ENCODE assay signal across 7 cellular contexts in genomic region chr20:35771367-35771688, GRCh38. TPM values are rescaled to one million over a fixed set of nuclear protein-coding genes. Genes with fewer than 3 reads are reported as not detected.
DNase-seq lines count a peak whose midpoint lies in the region; ATAC-seq and TF ChIP-seq lines count a peak whose summit lies in the region.

No MANE protein-coding gene starts in this region.

- peaks cover 4% of the 10 kb centered on the region for H3K36me3 ChIP-seq in iPS-15b (ENCODE audit: control insufficient read depth, insufficient read depth, low read length)
- H3K36me3 ChIP-seq in spleen, result peaks cover 0 to 22% (median 2%) of the 10 kb centered on the region in 6 donors

- no peak for DNase-seq in HFFc6
- DNase-seq in activated CD8-positive, alpha-beta T cell treated with anti-CD3 and anti-CD28 coated beads for 36 hours, result no peak
- no peak for DNase-seq in spleen

- POLR2A ChIA-PET in activated CD8-positive, alpha-beta T cell treated with anti-CD3 and anti-CD28 coated beads for 36 hours (lab: Charles Lee), result interaction anchor here (0.7 to 16.3 kb wide), 11 partner anchors 15 to 183 kb away, joined by 3 to 339 read pairs (median 6); partner anchors contain the start of genes CPNE1, RBM12, RBM39 and SCAND1

- peak overlapping the region; percentile 81 for H3K4me3 Mint-ChIP-seq in HFFc6
- peak overlapping the region; percentile 51 for H3K4me3 Mint-ChIP-seq in activated CD8-positive, alpha-beta T cell treated with anti-CD3 and anti-CD28 coated beads for 36 hours

- peak overlapping the region; percentile 86 to 99 (median 94) for H3K27ac ChIP-seq in spleen

- peak overlapping the region; percentile 90 for H3K27ac Mint-ChIP-seq in HFFc6
- H3K27ac Mint-ChIP-seq in activated CD8-positive, alpha-beta T cell treated with anti-CD3 and anti-CD28 coated beads for 36 hours, result peak overlapping the region; percentile 89

- peaks cover 5% of the 10 kb centered on the region for H3K27me3 Mint-ChIP-seq in HFFc6 (ENCODE audit: insufficient read depth)
- H3K27me3 Mint-ChIP-seq in activated CD8-positive, alpha-beta T cell treated with anti-CD3 and anti-CD28 coated beads for 36 hours, result no peaks in the 10 kb centered on the region

- H3K4me3 ChIP-seq in iPS-15b (ENCODE audit: low read depth, low read length) (peak overlapping the region; percentile 67), spleen (peak overlapping the region in 2 of 8 donors; percentile 62 to 80)

- peaks cover 10% of the 10 kb centered on the region for H3K27me3 ChIP-seq in iPS-15b (ENCODE audit: control insufficient read depth, insufficient read depth, low read length)
- no peaks in the 10 kb centered on the region for H3K27me3 ChIP-seq in spleen (replicated peaks in 1 of 7)

- H3K4me1 ChIP-seq in iPS-15b (ENCODE audit: control insufficient read depth, insufficient read depth, low read length) (peaks cover 20% of the 10 kb centered on the region), spleen (peaks cover 65 to 93% (median 89%) of the 10 kb centered on the region in 6 donors)

- H3K9me3 ChIP-seq in iPS-15b (ENCODE audit: control insufficient read depth, insufficient read depth, low read length), result no peaks in the 10 kb centered on the region
- no peaks in the 10 kb centered on the region for H3K9me3 ChIP-seq in spleen

- TF ChIP-seq CTCF in HFFc6 (IDR thresholded peaks at IDR 0.05) (no peak), spleen (IDR thresholded peaks at IDR 0.05 in 8 of 11, conservative IDR thresholded peaks at IDR 0.05 in 3 of 11) (no peak)
- no peak for TF ChIP-seq CTCF in activated CD8-positive, alpha-beta T cell treated with anti-CD3 and anti-CD28 coated beads for 36 hours (IDR thresholded peaks at IDR 0.05)

- H3K36me3 Mint-ChIP-seq in HFFc6 (ENCODE audit: low read depth), result peaks cover 16% of the 10 kb centered on the region
- H3K36me3 Mint-ChIP-seq in activated CD8-positive, alpha-beta T cell treated with anti-CD3 and anti-CD28 coated beads for 36 hours (ENCODE audit: low read depth), result peaks cover 25% of the 10 kb centered on the region

- intact Hi-C loops in activated CD8-positive, alpha-beta T cell treated with anti-CD3 and anti-CD28 coated beads for 36 hours (cut with micrococcal nuclease), result no loop called here
- intact Hi-C loops in spleen (cut with DNase I; ENCODE audit: low total_unique reads), result no loop called here

- H3K9me3 Mint-ChIP-seq in HFFc6, result peaks cover 8% of the 10 kb centered on the region; the same call in 1 of the 2 replicates
- H3K9me3 Mint-ChIP-seq in activated CD8-positive, alpha-beta T cell treated with anti-CD3 and anti-CD28 coated beads for 36 hours, result peaks cover 6% of the 10 kb centered on the region

- ATAC-seq in activated CD8-positive, alpha-beta T cell treated with anti-CD3 and anti-CD28 coated beads for 36 hours, result no peak
- ATAC-seq in HG02763 (IDR thresholded peaks at IDR 0.05; ENCODE audit: unreplicated experiment), result no peak
- ATAC-seq in GM21390 (IDR thresholded peaks at IDR 0.05; ENCODE audit: unreplicated experiment), result no peak
- ATAC-seq in HG02884 (IDR thresholded peaks at IDR 0.05; ENCODE audit: unreplicated experiment), result no peak

- CTCF ChIA-PET in activated CD8-positive, alpha-beta T cell treated with anti-CD3 and anti-CD28 coated beads for 36 hours (lab: Charles Lee), result interaction anchor here (1.0 to 1.9 kb wide), 7 partner anchors 8 to 183 kb away, joined by 3 to 12 read pairs (median 3); partner anchors contain the start of genes RBM39 and SCAND1

- no peak overlapping the region for H3K9ac ChIP-seq in iPS-15b (ENCODE audit: low read depth, low read length)

- peaks cover 51% of the 10 kb centered on the region for H3K4me1 Mint-ChIP-seq in HFFc6 (ENCODE audit: low read depth)
- H3K4me1 Mint-ChIP-seq in activated CD8-positive, alpha-beta T cell treated with anti-CD3 and anti-CD28 coated beads for 36 hours (ENCODE audit: low read depth), result peaks cover 63% of the 10 kb centered on the region

- no peak for TF ChIP-seq POLR2A in spleen (IDR thresholded peaks at IDR 0.05)

- 83 to 88% (median 85%) methylated on average over 9 of the region's 9 CpGs for WGBS in spleen, 5 donors

RNA-seq across cellular contexts. Expression of gene PHF20, which starts 0.5 kb away (rescaled TPM):
- 10 to 100 TPM; 31.5 to 40.9 (median 36.2) TPM for total RNA-seq in HFFc6 (2021; fragmentation: NEBNext Ultra II Directional; extraction: Animal tissue kit (Norgen Biotek cat#: 25700))
- total RNA-seq in activated CD8-positive, alpha-beta T cell treated with anti-CD3 and anti-CD28 coated beads for 36 hours, result 10 to 100 TPM; 57.9 to 58.8 TPM
- 10 to 100 TPM; 49.9 to 89.9 (median 69.4) TPM for total RNA-seq in spleen
- 10 to 100 TPM; 40.0 to 49.3 (median 45.3) TPM for polyA plus RNA-seq in spleen

RNA-seq across cellular contexts. Expression of gene RBM39, which starts 29.3 kb away (rescaled TPM):
- total RNA-seq in HFFc6 (2021; fragmentation: NEBNext Ultra II Directional; extraction: Animal tissue kit (Norgen Biotek cat#: 25700)), result 100 to 1,000 TPM; 162 to 198 (median 185) TPM
- 100 to 1,000 TPM; 317 to 321 TPM for total RNA-seq in activated CD8-positive, alpha-beta T cell treated with anti-CD3 and anti-CD28 coated beads for 36 hours
- 100 to 1,000 TPM; 386 to 649 (median 405) TPM for total RNA-seq in spleen
- polyA plus RNA-seq in spleen, result 100 to 1,000 TPM; 287 to 638 (median 423) TPM
